In the genomic region with DNA sequence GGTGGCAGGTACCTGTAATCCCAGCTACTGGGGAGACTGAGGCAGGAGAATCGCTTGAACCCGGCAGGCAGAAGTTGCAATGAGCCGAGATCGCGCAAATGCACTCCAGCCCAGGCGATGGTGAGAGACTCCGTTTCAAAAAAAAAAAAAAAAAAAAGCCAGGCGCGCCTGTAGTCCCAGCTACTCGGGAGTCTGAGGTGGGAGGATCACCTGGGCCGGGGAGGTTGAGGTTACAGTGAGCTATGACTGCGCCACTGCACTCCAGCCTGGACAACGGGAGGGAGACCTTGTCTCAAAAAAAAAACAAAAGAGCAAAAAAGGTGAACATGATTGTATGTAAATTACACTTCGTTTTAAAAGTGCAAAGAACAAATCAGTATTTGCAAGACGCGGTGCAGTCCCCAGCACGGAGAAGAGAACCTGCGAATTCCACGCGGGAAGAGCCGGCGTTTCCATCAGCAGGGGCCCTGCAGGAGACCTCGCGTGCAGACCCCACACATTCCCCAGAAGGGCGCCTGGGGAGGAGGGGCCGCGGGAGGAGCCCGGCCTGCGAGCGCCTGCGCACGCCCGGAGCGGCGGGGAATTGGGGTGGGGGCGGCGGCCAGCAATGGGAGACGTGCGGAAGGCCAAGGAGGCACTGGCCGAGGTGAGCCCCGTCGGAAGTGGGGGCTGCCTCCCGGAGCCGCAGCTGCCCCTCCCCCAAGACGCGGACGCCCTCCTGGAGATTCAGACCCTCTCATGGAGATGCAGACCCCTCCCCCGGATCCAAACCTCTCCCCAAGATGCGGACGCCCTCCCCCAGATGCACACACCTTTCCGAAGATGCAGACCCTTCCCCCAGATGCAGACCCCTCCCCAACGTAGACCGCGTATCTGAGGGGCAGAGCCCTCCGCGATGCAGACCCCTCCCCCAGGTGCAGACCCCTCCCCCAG, we compare ENCODE assay signal across 1 cellular context.
TF ChIP-seq lines count a peak whose summit lies in the region.

No MANE protein-coding gene starts in this region.

TF ChIP-seq in HepG2, 621 proteins besides CTCF, POLR2A, EP300 and RAD21 (continued from another document and continues in another):
- TF ChIP-seq, protein P1, sequence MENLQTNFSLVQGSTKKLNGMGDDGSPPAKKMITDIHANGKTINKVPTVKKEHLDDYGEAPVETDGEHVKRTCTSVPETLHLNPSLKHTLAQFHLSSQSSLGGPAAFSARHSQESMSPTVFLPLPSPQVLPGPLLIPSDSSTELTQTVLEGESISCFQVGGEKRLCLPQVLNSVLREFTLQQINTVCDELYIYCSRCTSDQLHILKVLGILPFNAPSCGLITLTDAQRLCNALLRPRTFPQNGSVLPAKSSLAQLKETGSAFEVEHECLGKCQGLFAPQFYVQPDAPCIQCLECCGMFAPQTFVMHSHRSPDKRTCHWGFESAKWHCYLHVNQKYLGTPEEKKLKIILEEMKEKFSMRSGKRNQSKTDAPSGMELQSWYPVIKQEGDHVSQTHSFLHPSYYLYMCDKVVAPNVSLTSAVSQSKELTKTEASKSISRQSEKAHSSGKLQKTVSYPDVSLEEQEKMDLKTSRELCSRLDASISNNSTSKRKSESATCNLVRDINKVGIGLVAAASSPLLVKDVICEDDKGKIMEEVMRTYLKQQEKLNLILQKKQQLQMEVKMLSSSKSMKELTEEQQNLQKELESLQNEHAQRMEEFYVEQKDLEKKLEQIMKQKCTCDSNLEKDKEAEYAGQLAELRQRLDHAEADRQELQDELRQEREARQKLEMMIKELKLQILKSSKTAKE (CRISPR knock-in tag; IDR thresholded peaks at IDR 0.05; ENCODE audit: borderline replicate concordance): no peak
- TF ChIP-seq, protein P2, sequence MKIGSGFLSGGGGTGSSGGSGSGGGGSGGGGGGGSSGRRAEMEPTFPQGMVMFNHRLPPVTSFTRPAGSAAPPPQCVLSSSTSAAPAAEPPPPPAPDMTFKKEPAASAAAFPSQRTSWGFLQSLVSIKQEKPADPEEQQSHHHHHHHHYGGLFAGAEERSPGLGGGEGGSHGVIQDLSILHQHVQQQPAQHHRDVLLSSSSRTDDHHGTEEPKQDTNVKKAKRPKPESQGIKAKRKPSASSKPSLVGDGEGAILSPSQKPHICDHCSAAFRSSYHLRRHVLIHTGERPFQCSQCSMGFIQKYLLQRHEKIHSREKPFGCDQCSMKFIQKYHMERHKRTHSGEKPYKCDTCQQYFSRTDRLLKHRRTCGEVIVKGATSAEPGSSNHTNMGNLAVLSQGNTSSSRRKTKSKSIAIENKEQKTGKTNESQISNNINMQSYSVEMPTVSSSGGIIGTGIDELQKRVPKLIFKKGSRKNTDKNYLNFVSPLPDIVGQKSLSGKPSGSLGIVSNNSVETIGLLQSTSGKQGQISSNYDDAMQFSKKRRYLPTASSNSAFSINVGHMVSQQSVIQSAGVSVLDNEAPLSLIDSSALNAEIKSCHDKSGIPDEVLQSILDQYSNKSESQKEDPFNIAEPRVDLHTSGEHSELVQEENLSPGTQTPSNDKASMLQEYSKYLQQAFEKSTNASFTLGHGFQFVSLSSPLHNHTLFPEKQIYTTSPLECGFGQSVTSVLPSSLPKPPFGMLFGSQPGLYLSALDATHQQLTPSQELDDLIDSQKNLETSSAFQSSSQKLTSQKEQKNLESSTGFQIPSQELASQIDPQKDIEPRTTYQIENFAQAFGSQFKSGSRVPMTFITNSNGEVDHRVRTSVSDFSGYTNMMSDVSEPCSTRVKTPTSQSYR (CRISPR knock-in tag; IDR thresholded peaks at IDR 0.05; ENCODE audit: borderline replicate concordance): peak; percentile 60; the same call in 1 of the 2 replicates
- TF ChIP-seq ZSCAN29 (CRISPR knock-in tag; conservative IDR thresholded peaks at IDR 0.05) (no peak), KDM5B (CRISPR knock-in tag; IDR thresholded peaks at IDR 0.05; ENCODE audit: borderline replicate concordance) (peak; percentile 87; the same call in 1 of the 2 replicates), TAF15 (IDR thresholded peaks at IDR 0.05; ENCODE audit: low read depth, low read length, poor library complexity, severe bottlenecking) (no peak), ZNF124 (CRISPR knock-in tag; IDR thresholded peaks at IDR 0.05) (no peak), ZNF556 (CRISPR knock-in tag; IDR thresholded peaks at IDR 0.05; ENCODE audit: borderline replicate concordance) (no peak), POGZ (CRISPR knock-in tag; IDR thresholded peaks at IDR 0.05) (peak; percentile 47), CCDC6 (CRISPR knock-in tag; IDR thresholded peaks at IDR 0.05) (no peak), ZSCAN12 (CRISPR knock-in tag; IDR thresholded peaks at IDR 0.05) (no peak), FOXP1 (IDR thresholded peaks at IDR 0.05) (no peak), FOXP1 (CRISPR knock-in tag; IDR thresholded peaks at IDR 0.05) (no peak), ZNF232 (CRISPR knock-in tag; IDR thresholded peaks at IDR 0.05; ENCODE audit: borderline replicate concordance) (no peak), ZNF333 (CRISPR knock-in tag; IDR thresholded peaks at IDR 0.05; ENCODE audit: borderline replicate concordance) (peak; percentile 27; the same call in 1 of the 2 replicates), ZBTB7B (CRISPR knock-in tag; IDR thresholded peaks at IDR 0.05) (peak; percentile 73), POLR2AphosphoS2 (IDR thresholded peaks at IDR 0.05; ENCODE audit: low read depth, low read length) (no peak), HNRNPL (IDR thresholded peaks at IDR 0.05; ENCODE audit: low read depth, low read length) (no peak), NFE2 (CRISPR knock-in tag; IDR thresholded peaks at IDR 0.05) (no peak), ZNF10 (CRISPR knock-in tag; IDR thresholded peaks at IDR 0.05; ENCODE audit: borderline replicate concordance, low read depth) (no peak), ZNF652 (CRISPR knock-in tag; IDR thresholded peaks at IDR 0.05; ENCODE audit: borderline replicate concordance, low read depth) (no peak), DNMT3B (CRISPR knock-in tag; conservative IDR thresholded peaks at IDR 0.05) (no peak), HOXA3 (CRISPR knock-in tag; IDR thresholded peaks at IDR 0.05) (peak; percentile 67), ARNTL (CRISPR knock-in tag; IDR thresholded peaks at IDR 0.05) (0 out of 2 replicates have a peak, but pooled peaks have one; percentile 14), ASH2L (IDR thresholded peaks at IDR 0.05; ENCODE audit: insufficient read length, low read depth, low read length) (peak; percentile 42), PHF8 (CRISPR knock-in tag; IDR thresholded peaks at IDR 0.05) (peak; percentile 52; the same call in 1 of the 2 replicates), TCF12 (IDR thresholded peaks at IDR 0.05) (no peak), TCF12 (CRISPR knock-in tag; IDR thresholded peaks at IDR 0.05) (0 out of 2 replicates have a peak, but pooled peaks have one; percentile 38), IKZF1 (IDR thresholded peaks at IDR 0.05) (no peak), IRF2 (CRISPR knock-in tag; IDR thresholded peaks at IDR 0.05) (no peak), ZNF138 (CRISPR knock-in tag; IDR thresholded peaks at IDR 0.05; ENCODE audit: low read depth) (no peak), ZNF263 (CRISPR knock-in tag; IDR thresholded peaks at IDR 0.05) (peak; percentile 82), ZNF670 (CRISPR knock-in tag; IDR thresholded peaks at IDR 0.05; ENCODE audit: borderline replicate concordance) (0 out of 2 replicates have a peak, but pooled peaks have one; percentile 45), ZNF354B (CRISPR knock-in tag; IDR thresholded peaks at IDR 0.05) (0 out of 2 replicates have a peak, but pooled peaks have one; percentile 86), SOX6 (IDR thresholded peaks at IDR 0.05) (no peak), SOX6 (CRISPR knock-in tag; IDR thresholded peaks at IDR 0.05) (no peak), ERF (CRISPR knock-in tag; IDR thresholded peaks at IDR 0.05) (peak; percentile 33; the same call in 1 of the 2 replicates), ZIK1 (CRISPR knock-in tag; IDR thresholded peaks at IDR 0.05; ENCODE audit: borderline replicate concordance, low read depth) (no peak), SALL1 (CRISPR knock-in tag; IDR thresholded peaks at IDR 0.05) (peak; percentile 49), KDM3A (CRISPR knock-in tag; IDR thresholded peaks at IDR 0.05; ENCODE audit: low read depth) (0 out of 2 replicates have a peak, but pooled peaks have one; percentile 35)
- TF ChIP-seq, protein P3, sequence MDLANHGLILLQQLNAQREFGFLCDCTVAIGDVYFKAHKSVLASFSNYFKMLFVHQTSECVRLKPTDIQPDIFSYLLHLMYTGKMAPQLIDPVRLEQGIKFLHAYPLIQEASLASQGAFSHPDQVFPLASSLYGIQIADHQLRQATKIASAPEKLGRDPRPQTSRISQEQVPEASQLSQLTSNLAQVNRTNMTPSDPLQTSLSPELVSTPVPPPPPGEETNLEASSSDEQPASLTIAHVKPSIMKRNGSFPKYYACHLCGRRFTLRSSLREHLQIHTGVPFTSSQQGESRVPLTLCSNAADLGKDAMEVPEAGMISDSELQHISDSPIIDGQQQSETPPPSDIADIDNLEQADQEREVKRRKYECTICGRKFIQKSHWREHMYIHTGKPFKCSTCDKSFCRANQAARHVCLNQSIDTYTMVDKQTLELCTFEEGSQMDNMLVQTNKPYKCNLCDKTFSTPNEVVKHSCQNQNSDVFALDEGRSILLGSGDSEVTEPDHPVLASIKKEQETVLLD (CRISPR knock-in tag; IDR thresholded peaks at IDR 0.05; ENCODE audit: low read depth): 0 out of 2 replicates have a peak, but pooled peaks have one; percentile 11
- TF ChIP-seq, protein P4, sequence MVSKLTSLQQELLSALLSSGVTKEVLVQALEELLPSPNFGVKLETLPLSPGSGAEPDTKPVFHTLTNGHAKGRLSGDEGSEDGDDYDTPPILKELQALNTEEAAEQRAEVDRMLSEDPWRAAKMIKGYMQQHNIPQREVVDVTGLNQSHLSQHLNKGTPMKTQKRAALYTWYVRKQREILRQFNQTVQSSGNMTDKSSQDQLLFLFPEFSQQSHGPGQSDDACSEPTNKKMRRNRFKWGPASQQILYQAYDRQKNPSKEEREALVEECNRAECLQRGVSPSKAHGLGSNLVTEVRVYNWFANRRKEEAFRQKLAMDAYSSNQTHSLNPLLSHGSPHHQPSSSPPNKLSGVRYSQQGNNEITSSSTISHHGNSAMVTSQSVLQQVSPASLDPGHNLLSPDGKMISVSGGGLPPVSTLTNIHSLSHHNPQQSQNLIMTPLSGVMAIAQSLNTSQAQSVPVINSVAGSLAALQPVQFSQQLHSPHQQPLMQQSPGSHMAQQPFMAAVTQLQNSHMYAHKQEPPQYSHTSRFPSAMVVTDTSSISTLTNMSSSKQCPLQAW (CRISPR knock-in tag; IDR thresholded peaks at IDR 0.05): no peak
- TF ChIP-seq, protein P5, sequence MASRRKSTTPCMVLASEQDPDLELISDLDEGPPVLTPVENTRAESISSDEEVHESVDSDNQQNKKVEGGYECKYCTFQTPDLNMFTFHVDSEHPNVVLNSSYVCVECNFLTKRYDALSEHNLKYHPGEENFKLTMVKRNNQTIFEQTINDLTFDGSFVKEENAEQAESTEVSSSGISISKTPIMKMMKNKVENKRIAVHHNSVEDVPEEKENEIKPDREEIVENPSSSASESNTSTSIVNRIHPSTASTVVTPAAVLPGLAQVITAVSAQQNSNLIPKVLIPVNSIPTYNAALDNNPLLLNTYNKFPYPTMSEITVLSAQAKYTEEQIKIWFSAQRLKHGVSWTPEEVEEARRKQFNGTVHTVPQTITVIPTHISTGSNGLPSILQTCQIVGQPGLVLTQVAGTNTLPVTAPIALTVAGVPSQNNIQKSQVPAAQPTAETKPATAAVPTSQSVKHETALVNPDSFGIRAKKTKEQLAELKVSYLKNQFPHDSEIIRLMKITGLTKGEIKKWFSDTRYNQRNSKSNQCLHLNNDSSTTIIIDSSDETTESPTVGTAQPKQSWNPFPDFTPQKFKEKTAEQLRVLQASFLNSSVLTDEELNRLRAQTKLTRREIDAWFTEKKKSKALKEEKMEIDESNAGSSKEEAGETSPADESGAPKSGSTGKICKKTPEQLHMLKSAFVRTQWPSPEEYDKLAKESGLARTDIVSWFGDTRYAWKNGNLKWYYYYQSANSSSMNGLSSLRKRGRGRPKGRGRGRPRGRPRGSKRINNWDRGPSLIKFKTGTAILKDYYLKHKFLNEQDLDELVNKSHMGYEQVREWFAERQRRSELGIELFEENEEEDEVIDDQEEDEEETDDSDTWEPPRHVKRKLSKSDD (CRISPR knock-in tag; IDR thresholded peaks at IDR 0.05; ENCODE audit: low read depth): peak; percentile 10; the same call in 1 of the 2 replicates
- TF ChIP-seq, protein P6, sequence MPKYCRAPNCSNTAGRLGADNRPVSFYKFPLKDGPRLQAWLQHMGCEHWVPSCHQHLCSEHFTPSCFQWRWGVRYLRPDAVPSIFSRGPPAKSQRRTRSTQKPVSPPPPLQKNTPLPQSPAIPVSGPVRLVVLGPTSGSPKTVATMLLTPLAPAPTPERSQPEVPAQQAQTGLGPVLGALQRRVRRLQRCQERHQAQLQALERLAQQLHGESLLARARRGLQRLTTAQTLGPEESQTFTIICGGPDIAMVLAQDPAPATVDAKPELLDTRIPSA (CRISPR knock-in tag; IDR thresholded peaks at IDR 0.05; ENCODE audit: borderline replicate concordance): 0 out of 2 replicates have a peak, but pooled peaks have one; percentile 20
- TF ChIP-seq, protein P7, sequence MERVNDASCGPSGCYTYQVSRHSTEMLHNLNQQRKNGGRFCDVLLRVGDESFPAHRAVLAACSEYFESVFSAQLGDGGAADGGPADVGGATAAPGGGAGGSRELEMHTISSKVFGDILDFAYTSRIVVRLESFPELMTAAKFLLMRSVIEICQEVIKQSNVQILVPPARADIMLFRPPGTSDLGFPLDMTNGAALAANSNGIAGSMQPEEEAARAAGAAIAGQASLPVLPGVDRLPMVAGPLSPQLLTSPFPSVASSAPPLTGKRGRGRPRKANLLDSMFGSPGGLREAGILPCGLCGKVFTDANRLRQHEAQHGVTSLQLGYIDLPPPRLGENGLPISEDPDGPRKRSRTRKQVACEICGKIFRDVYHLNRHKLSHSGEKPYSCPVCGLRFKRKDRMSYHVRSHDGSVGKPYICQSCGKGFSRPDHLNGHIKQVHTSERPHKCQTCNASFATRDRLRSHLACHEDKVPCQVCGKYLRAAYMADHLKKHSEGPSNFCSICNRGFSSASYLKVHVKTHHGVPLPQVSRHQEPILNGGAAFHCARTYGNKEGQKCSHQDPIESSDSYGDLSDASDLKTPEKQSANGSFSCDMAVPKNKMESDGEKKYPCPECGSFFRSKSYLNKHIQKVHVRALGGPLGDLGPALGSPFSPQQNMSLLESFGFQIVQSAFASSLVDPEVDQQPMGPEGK (CRISPR knock-in tag; IDR thresholded peaks at IDR 0.05): peak; percentile 76
- TF ChIP-seq, protein P8, sequence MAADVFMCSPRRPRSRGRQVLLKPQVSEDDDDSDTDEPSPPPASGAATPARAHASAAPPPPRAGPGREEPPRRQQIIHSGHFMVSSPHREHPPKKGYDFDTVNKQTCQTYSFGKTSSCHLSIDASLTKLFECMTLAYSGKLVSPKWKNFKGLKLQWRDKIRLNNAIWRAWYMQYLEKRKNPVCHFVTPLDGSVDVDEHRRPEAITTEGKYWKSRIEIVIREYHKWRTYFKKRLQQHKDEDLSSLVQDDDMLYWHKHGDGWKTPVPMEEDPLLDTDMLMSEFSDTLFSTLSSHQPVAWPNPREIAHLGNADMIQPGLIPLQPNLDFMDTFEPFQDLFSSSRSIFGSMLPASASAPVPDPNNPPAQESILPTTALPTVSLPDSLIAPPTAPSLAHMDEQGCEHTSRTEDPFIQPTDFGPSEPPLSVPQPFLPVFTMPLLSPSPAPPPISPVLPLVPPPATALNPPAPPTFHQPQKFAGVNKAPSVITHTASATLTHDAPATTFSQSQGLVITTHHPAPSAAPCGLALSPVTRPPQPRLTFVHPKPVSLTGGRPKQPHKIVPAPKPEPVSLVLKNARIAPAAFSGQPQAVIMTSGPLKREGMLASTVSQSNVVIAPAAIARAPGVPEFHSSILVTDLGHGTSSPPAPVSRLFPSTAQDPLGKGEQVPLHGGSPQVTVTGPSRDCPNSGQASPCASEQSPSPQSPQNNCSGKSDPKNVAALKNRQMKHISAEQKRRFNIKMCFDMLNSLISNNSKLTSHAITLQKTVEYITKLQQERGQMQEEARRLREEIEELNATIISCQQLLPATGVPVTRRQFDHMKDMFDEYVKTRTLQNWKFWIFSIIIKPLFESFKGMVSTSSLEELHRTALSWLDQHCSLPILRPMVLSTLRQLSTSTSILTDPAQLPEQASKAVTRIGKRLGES (CRISPR knock-in tag; IDR thresholded peaks at IDR 0.05; ENCODE audit: borderline replicate concordance): no peak
